1 cellular context compared by ENCODE assay signal in the genomic region with DNA sequence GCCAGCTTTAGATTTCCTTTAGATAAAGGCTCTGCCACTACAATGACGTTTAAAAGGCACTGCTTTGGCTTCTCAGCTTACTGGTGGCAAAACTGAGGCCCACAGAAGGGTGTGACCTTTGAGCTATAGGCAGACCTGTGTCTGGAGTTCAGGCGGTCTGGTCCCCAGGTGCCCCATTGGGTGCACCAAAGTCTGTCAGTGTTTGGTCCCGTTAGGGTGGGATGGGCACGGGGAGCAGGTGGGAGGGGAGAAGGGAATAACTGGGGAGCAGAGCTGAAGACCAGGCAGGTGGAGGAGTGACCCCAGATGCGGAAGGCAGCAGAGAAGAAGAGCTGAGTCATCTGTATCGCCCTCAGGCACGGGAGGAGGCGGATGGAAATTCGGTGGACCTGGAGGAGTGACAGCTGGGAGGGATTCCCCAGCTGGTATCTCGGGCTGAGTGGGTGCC.
A peak's percentile ranks its signal among the peaks of the same experiment; 100 is the strongest.
TF ChIP-seq lines count a peak whose summit lies in the region.

No MANE protein-coding gene starts in this region.

TF ChIP-seq in K562, 482 proteins besides CTCF, POLR2A, EP300 and RAD21 (continued from another document and continues in another):
- no peak for TF ChIP-seq ZNF280A (IDR thresholded peaks at IDR 0.05; ENCODE audit: low read depth, partially characterized antibody)
- TF ChIP-seq CTBP1 (IDR thresholded peaks at IDR 0.05; ENCODE audit: borderline replicate concordance): peak; percentile 50; the same call in 1 of the 2 replicates
- TF ChIP-seq ZNF518B (CRISPR knock-in tag; IDR thresholded peaks at IDR 0.05): no peak
- TF ChIP-seq TFAM (CRISPR knock-in tag; conservative IDR thresholded peaks at IDR 0.05): no peak
- TF ChIP-seq, protein P1, sequence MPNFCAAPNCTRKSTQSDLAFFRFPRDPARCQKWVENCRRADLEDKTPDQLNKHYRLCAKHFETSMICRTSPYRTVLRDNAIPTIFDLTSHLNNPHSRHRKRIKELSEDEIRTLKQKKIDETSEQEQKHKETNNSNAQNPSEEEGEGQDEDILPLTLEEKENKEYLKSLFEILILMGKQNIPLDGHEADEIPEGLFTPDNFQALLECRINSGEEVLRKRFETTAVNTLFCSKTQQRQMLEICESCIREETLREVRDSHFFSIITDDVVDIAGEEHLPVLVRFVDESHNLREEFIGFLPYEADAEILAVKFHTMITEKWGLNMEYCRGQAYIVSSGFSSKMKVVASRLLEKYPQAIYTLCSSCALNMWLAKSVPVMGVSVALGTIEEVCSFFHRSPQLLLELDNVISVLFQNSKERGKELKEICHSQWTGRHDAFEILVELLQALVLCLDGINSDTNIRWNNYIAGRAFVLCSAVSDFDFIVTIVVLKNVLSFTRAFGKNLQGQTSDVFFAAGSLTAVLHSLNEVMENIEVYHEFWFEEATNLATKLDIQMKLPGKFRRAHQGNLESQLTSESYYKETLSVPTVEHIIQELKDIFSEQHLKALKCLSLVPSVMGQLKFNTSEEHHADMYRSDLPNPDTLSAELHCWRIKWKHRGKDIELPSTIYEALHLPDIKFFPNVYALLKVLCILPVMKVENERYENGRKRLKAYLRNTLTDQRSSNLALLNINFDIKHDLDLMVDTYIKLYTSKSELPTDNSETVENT (CRISPR knock-in tag; IDR thresholded peaks at IDR 0.05): no peak
- TF ChIP-seq ZNF699 (CRISPR knock-in tag; IDR thresholded peaks at IDR 0.05; ENCODE audit: insufficient replicate concordance): no peak
- TF ChIP-seq DACH1 (IDR thresholded peaks at IDR 0.05; ENCODE audit: partially characterized antibody): peak; percentile 51
- TF ChIP-seq CSDE1 (IDR thresholded peaks at IDR 0.05): no peak
- no peak for TF ChIP-seq RBM14 (IDR thresholded peaks at IDR 0.05; ENCODE audit: borderline replicate concordance, insufficient read depth, low read depth, low read length)
- TF ChIP-seq, protein P2, sequence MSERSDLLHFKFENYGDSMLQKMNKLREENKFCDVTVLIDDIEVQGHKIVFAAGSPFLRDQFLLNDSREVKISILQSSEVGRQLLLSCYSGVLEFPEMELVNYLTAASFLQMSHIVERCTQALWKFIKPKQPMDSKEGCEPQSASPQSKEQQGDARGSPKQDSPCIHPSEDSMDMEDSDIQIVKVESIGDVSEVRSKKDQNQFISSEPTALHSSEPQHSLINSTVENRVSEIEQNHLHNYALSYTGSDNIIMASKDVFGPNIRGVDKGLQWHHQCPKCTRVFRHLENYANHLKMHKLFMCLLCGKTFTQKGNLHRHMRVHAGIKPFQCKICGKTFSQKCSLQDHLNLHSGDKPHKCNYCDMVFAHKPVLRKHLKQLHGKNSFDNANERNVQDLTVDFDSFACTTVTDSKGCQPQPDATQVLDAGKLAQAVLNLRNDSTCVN (CRISPR knock-in tag; IDR thresholded peaks at IDR 0.05): no peak
- TF ChIP-seq, protein P3, sequence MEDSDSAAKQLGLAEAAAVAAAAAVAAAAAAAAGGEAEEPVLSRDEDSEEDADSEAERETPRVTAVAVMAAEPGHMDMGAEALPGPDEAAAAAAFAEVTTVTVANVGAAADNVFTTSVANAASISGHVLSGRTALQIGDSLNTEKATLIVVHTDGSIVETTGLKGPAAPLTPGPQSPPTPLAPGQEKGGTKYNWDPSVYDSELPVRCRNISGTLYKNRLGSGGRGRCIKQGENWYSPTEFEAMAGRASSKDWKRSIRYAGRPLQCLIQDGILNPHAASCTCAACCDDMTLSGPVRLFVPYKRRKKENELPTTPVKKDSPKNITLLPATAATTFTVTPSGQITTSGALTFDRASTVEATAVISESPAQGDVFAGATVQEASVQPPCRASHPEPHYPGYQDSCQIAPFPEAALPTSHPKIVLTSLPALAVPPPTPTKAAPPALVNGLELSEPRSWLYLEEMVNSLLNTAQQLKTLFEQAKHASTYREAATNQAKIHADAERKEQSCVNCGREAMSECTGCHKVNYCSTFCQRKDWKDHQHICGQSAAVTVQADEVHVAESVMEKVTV (CRISPR knock-in tag; IDR thresholded peaks at IDR 0.05): no peak
- TF ChIP-seq CXXC5 (CRISPR knock-in tag; IDR thresholded peaks at IDR 0.05): peak; percentile 28; the same call in 1 of the 2 replicates
- TF ChIP-seq, protein P4, sequence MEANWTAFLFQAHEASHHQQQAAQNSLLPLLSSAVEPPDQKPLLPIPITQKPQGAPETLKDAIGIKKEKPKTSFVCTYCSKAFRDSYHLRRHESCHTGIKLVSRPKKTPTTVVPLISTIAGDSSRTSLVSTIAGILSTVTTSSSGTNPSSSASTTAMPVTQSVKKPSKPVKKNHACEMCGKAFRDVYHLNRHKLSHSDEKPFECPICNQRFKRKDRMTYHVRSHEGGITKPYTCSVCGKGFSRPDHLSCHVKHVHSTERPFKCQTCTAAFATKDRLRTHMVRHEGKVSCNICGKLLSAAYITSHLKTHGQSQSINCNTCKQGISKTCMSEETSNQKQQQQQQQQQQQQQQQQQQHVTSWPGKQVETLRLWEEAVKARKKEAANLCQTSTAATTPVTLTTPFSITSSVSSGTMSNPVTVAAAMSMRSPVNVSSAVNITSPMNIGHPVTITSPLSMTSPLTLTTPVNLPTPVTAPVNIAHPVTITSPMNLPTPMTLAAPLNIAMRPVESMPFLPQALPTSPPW (CRISPR knock-in tag; IDR thresholded peaks at IDR 0.05): 0 out of 2 replicates have a peak, but pooled peaks have one; percentile 21
- no peak for TF ChIP-seq CHAMP1 (IDR thresholded peaks at IDR 0.05)
- 0 out of 2 replicates have a peak, but pooled peaks have one; percentile 25 for TF ChIP-seq L3MBTL2 (IDR thresholded peaks at IDR 0.05)
- TF ChIP-seq ZNF57 (CRISPR knock-in tag; IDR thresholded peaks at IDR 0.05): no peak
- 0 out of 4 replicates have a peak, but pooled peaks of 1 of the 2 experiments have one; percentile 36 for TF ChIP-seq RCOR1 (IDR thresholded peaks at IDR 0.05; ENCODE audit: borderline replicate concordance in 1 of 2, low read depth in 2 of 2, low read length in 2 of 2)
- TF ChIP-seq TAL1 (IDR thresholded peaks at IDR 0.05): no peak
- TF ChIP-seq BHLHE40 (IDR thresholded peaks at IDR 0.05; ENCODE audit: low read length): peak; percentile 90
- TF ChIP-seq NR2C1 (IDR thresholded peaks at IDR 0.05): peak; percentile 73
- TF ChIP-seq NR2C1 (tag; IDR thresholded peaks at IDR 0.05): peak; percentile 50
- TF ChIP-seq ZNF445 (CRISPR knock-in tag; IDR thresholded peaks at IDR 0.05; ENCODE audit: low read depth): no peak
- peak; percentile 82 for TF ChIP-seq ARID1B (IDR thresholded peaks at IDR 0.05)
- no peak for TF ChIP-seq ARNT (IDR thresholded peaks at IDR 0.05)
- TF ChIP-seq, protein P5, sequence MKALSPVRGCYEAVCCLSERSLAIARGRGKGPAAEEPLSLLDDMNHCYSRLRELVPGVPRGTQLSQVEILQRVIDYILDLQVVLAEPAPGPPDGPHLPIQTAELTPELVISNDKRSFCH (CRISPR knock-in tag; IDR thresholded peaks at IDR 0.05): no peak
- TF ChIP-seq, protein P5 (tag; IDR thresholded peaks at IDR 0.05): no peak
- no peak for TF ChIP-seq U2AF2 (optimal IDR thresholded peaks at IDR 0.05; ENCODE audit: low read depth, low read length)
- TF ChIP-seq, protein P6, sequence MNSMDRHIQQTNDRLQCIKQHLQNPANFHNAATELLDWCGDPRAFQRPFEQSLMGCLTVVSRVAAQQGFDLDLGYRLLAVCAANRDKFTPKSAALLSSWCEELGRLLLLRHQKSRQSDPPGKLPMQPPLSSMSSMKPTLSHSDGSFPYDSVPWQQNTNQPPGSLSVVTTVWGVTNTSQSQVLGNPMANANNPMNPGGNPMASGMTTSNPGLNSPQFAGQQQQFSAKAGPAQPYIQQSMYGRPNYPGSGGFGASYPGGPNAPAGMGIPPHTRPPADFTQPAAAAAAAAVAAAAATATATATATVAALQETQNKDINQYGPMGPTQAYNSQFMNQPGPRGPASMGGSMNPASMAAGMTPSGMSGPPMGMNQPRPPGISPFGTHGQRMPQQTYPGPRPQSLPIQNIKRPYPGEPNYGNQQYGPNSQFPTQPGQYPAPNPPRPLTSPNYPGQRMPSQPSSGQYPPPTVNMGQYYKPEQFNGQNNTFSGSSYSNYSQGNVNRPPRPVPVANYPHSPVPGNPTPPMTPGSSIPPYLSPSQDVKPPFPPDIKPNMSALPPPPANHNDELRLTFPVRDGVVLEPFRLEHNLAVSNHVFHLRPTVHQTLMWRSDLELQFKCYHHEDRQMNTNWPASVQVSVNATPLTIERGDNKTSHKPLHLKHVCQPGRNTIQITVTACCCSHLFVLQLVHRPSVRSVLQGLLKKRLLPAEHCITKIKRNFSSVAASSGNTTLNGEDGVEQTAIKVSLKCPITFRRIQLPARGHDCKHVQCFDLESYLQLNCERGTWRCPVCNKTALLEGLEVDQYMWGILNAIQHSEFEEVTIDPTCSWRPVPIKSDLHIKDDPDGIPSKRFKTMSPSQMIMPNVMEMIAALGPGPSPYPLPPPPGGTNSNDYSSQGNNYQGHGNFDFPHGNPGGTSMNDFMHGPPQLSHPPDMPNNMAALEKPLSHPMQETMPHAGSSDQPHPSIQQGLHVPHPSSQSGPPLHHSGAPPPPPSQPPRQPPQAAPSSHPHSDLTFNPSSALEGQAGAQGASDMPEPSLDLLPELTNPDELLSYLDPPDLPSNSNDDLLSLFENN (IDR thresholded peaks at IDR 0.05; ENCODE audit: low read depth in 2 of 2, low read length in 2 of 2): no peak
- TF ChIP-seq KDM1A (IDR thresholded peaks at IDR 0.05): peak in 1 of 2 experiments; percentile 7; a peak in 1 of 4 replicates
- peak; percentile 74 for TF ChIP-seq SMARCA4 (IDR thresholded peaks at IDR 0.05)
- TF ChIP-seq CHD2 (IDR thresholded peaks at IDR 0.05; ENCODE audit: low read depth, low read length): no peak
- peak; percentile 58; the same call in 1 of the 2 replicates for TF ChIP-seq HDAC2 (IDR thresholded peaks at IDR 0.05)
- TF ChIP-seq CAMTA2 (CRISPR knock-in tag; conservative IDR thresholded peaks at IDR 0.05): no peak
- no peak for TF ChIP-seq ZEB2 (IDR thresholded peaks at IDR 0.05)
- peak; percentile 83 for TF ChIP-seq DPF2 (IDR thresholded peaks at IDR 0.05)
- 0 out of 4 replicates have a peak, but pooled peaks of 1 of the 2 experiments have one; percentile 47 for TF ChIP-seq SIN3A (IDR thresholded peaks at IDR 0.05; ENCODE audit: borderline replicate concordance in 2 of 2, control insufficient read depth in 1 of 2, low read depth in 2 of 2, low read length in 2 of 2)
- 0 out of 2 replicates have a peak, but pooled peaks have one; percentile 43 for TF ChIP-seq ELF1 (tag; IDR thresholded peaks at IDR 0.05)
- TF ChIP-seq ZNF316 (IDR thresholded peaks at IDR 0.05): peak; percentile 99
- no peak for TF ChIP-seq CCNT2 (IDR thresholded peaks at IDR 0.05; ENCODE audit: borderline replicate concordance, extremely low read depth, insufficient read length, low read depth, low read length)
- TF ChIP-seq JUND (IDR thresholded peaks at IDR 0.05; ENCODE audit: borderline replicate concordance, low read depth, low read length): peak; percentile 82
- peak; percentile 63; the same call in 1 of the 3 replicates for TF ChIP-seq JUND (tag; IDR thresholded peaks at IDR 0.05; ENCODE audit: borderline replicate concordance, low read depth, low read length)
